19 cellular contexts compared by ENCODE assay signal in the genomic region with DNA sequence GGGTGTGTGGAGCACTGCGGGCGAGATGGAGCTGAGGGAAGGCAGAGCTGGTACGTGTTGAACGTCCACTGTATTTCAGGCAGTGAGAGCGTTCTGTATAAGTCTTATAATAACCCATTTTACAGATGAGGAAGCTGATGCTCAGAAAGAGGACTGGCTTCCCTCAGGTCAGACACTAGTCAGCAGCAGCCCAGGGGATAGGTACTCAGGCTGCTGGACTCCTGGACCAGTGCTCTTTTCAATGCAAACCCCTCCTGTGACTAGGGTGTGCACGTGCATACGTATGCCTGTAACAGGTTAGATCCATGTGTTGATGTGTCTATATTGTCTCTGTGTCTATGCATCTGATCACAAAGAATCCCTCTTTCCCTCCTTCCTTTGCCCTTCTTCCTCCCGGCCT. TPM values are rescaled to one million over a fixed set of nuclear protein-coding genes. Genes with fewer than 3 reads are reported as not detected.
DNase-seq lines count a peak whose midpoint lies in the region; ATAC-seq and TF ChIP-seq lines count a peak whose summit lies in the region.
"Had no signal": no experiment of that assay in that cellular context is flagged by ENCODE, and none has a peak within 500 bp of the region (broad histone marks: within the 10 kb centered on the region; RNA-seq: fewer than 3 reads in every experiment).

No MANE protein-coding gene starts in this region.

- ATAC-seq in lower lobe of right lung: no peak
- ATAC-seq in upper lobe of right lung: no peak
- no peak for ATAC-seq in HG02981 (IDR thresholded peaks at IDR 0.05; ENCODE audit: unreplicated experiment)
- ATAC-seq: GM23338 had no signal

- POLR2A ChIA-PET in RWPE1 (lab: Yijun Ruan, JAX; ENCODE audit: low non-redundant PET): no interaction called here

- no peaks in the 10 kb centered on the region for H3K36me3 ChIP-seq in lower lobe of right lung
- no peaks in the 10 kb centered on the region for H3K36me3 ChIP-seq in upper lobe of right lung
- no peaks in the 10 kb centered on the region for H3K36me3 ChIP-seq in brain microvascular endothelial cell (replicated peaks)
- H3K36me3 ChIP-seq: BE2C had no signal

- H3K4me1 ChIP-seq in lower lobe of right lung (peaks cover 10% of the 10 kb centered on the region), upper lobe of right lung (peaks cover 11% of the 10 kb centered on the region)
- H3K4me1 ChIP-seq: BE2C had no signal

- H3K4me3 ChIP-seq in coronary artery: no peak overlapping the region
- no peak overlapping the region for H3K4me3 ChIP-seq in lower lobe of right lung
- H3K4me3 ChIP-seq in upper lobe of right lung: no peak overlapping the region
- H3K4me3 ChIP-seq in brain microvascular endothelial cell (ENCODE audit: low read depth, low read length): no peak overlapping the region
- H3K4me3 ChIP-seq: GM23338 had no signal

- TF ChIP-seq CTCF in RWPE1 (conservative IDR thresholded peaks at IDR 0.05; ENCODE audit: low read depth): no peak
- no peak for TF ChIP-seq CTCF in coronary artery (IDR thresholded peaks at IDR 0.05)
- no peak for TF ChIP-seq CTCF in lower lobe of right lung (IDR thresholded peaks at IDR 0.05)
- no peak for TF ChIP-seq CTCF in upper lobe of right lung (IDR thresholded peaks at IDR 0.05)
- no peak for TF ChIP-seq CTCF in brain microvascular endothelial cell (IDR thresholded peaks at IDR 0.05; ENCODE audit: low read depth, low read length, missing control alignments)

- no peaks in the 10 kb centered on the region for H3K9me3 ChIP-seq in lower lobe of right lung
- H3K9me3 ChIP-seq in upper lobe of right lung: no peaks in the 10 kb centered on the region
- H3K9me3 ChIP-seq: BE2C had no signal

- H3K27me3 ChIP-seq in lower lobe of right lung (ENCODE audit: low read depth) (no peaks in the 10 kb centered on the region), upper lobe of right lung (no peaks in the 10 kb centered on the region), brain microvascular endothelial cell (replicated peaks) (no peaks in the 10 kb centered on the region)

- CTCF ChIA-PET in RWPE1 (lab: Yijun Ruan, JAX): no interaction called here

- no peak for DNase-seq in RWPE1 (ENCODE audit: low spot score)
- peak; percentile 56 for DNase-seq in coronary artery (ENCODE audit: low spot score)
- no peak for DNase-seq in lower lobe of right lung
- DNase-seq in upper lobe of right lung: no peak
- no peak for DNase-seq in Ammon's horn (ENCODE audit: low spot score)
- no peak for DNase-seq in brain microvascular endothelial cell
- DNase-seq in HuH-7.5 (ENCODE audit: low spot score): no peak
- DNase-seq: BE2C; C1 segment of cervical spinal cord; CD4-positive, CD25-positive, alpha-beta regulatory T cell; CD8-positive, alpha-beta memory T cell; COR-L47; DMS 273 treated with DMSO at 0.1 percent for 48 hours; H7; KBM-7 had no signal

- intact Hi-C loops in lower lobe of right lung (cut with DNase I) (no loop called here), upper lobe of right lung (cut with DNase I) (no loop called here)

- in situ Hi-C loops in brain microvascular endothelial cell (cut with HindIII; ENCODE audit: low pct_ligation_motif_present, low sequenced_read_pairs): no loop called here

- H3K27ac ChIP-seq in RWPE1: peak overlapping the region; percentile 97
- peak overlapping the region in 1 of 2 donors; percentile 42 for H3K27ac ChIP-seq in coronary artery
- H3K27ac ChIP-seq in lower lobe of right lung: peak overlapping the region; percentile 24
- H3K27ac ChIP-seq in upper lobe of right lung: peak overlapping the region; percentile 67
- no peak overlapping the region for H3K27ac ChIP-seq in brain microvascular endothelial cell

RNA-seq across cellular contexts. Expression of gene IL16, which starts 8.3 kb away (rescaled TPM):
- 34.6 TPM for total RNA-seq in lower lobe of right lung
- total RNA-seq in upper lobe of right lung: 39.3 TPM
- total RNA-seq: A172, GM23338, H7, HT-29 had no signal

RNA-seq across cellular contexts. Expression of gene CFAP161, which starts 54.3 kb away (rescaled TPM):
- total RNA-seq in lower lobe of right lung (7.4 TPM), upper lobe of right lung (1.3 TPM)
- total RNA-seq: A172; CD8-positive, alpha-beta memory T cell; GM23338 had no signal
